Comparison of ENCODE assay signal across 9 cellular contexts in the genomic region with DNA sequence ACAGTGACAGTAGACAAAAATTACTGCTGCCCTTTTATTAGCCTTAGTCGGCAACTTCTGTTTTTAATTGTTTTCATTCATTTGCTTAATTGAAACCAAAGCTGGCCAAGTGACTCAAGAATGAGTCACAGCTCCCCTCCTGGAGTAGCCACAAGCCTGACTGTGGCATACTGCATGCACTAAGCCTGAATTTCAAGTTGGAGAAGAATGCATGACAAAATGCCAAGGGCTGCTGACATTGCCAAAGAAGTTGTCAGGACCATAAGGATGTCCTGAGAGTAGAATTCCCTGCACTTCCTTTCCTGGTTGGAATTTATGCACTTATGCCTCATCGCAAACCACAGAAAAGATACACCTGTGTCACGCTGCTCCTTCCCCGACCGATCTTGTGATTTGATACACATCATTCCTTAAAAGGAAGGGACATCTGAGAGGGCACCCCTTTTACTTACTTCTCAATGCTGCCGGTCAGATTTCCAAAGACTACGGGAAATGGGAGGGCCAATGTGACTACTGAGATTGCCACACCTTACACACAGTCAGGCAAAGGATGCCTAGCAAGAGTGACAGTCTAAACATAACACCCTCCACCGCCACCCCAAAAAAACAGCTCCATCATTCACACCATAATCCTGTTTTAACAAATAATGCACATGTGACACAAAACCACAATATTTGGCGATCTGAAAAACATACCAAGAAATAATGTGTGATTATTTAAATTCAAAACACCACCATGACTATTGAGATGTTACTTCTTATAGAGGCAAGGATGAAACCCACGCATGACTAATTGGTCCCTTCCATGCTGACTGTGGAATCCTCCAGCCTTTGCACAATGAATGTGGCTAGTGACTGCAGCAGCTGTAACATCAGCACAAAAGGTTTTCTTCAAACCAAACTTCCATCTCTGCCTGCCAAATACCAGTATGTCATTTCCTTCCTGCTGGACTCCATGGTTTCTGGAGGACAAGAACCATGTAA. TPM values are rescaled to one million over a fixed set of nuclear protein-coding genes. Genes with fewer than 3 reads are reported as not detected.
DNase-seq lines count a peak whose midpoint lies in the region; ATAC-seq, FAIRE-seq and TF ChIP-seq lines count a peak whose summit lies in the region.
"Had no signal": no experiment of that assay in that cellular context is flagged by ENCODE, and none has a peak within 500 bp of the region (broad histone marks: within the 10 kb centered on the region; RNA-seq: fewer than 3 reads in every experiment).

No MANE protein-coding gene starts in this region.

- peaks cover 0 to 11% (median 7%) of the 10 kb centered on the region in 3 donors for H3K4me1 ChIP-seq in pancreas
- no peaks in the 10 kb centered on the region for H3K4me1 ChIP-seq in Caco-2

- intact Hi-C loops in CD4-positive, alpha-beta T cell (cut with DNase I, micrococcal nuclease): loop anchor here in 1 of 2 experiments (10.0 kb wide), 1 partner anchor 152 kb away; no protein-coding TSS in a partner anchor
- intact Hi-C loops in pancreas (cut with DNase I) (no loop called here), Caco-2 (cut with micrococcal nuclease; ENCODE audit: unreplicated experiment) (no loop called here)

- H3K27ac ChIP-seq in CD4-positive, alpha-beta T cell (ENCODE audit: low read depth, low read length): no peak overlapping the region
- H3K27ac ChIP-seq in pancreas: no peak overlapping the region

- DNase-seq in CD4-positive, alpha-beta T cell: no peak
- DNase-seq in Kasumi-1 (lab: John Stamatoyannopoulos, UW) (peak; percentile 71 to 73), fibroblast of gingiva (ENCODE audit: low read depth) (peak; percentile 97), pancreas (peak in 1 of 6 donors; percentile 12), Caco-2 (no peak)
- peak; percentile 27 for DNase-seq in activated CD4-positive, alpha-beta T cell treated with anti-CD3 and anti-CD28 coated beads, Interleukin-2, amount 10 ng/mL, durations not matched to agents 7 days and 5 days

- no peak overlapping the region for H3K4me3 Mint-ChIP-seq in CD4-positive, alpha-beta T cell
- H3K4me3 Mint-ChIP-seq in activated CD4-positive, alpha-beta T cell treated with anti-CD3 and anti-CD28 coated beads, Interleukin-2, amount 10 ng/mL, durations not matched to agents 7 days and 5 days: no peak overlapping the region
- no peak overlapping the region for H3K4me3 Mint-ChIP-seq in Caco-2 (ENCODE audit: unreplicated experiment)

- peak; percentile 32 for ATAC-seq in CD4-positive, alpha-beta T cell (ENCODE audit: poor library complexity)
- ATAC-seq in GM21619 (IDR thresholded peaks at IDR 0.05; ENCODE audit: unreplicated experiment) (peak; percentile 34), pancreas (peak in 3 of 4 donors; percentile 37 to 73 (median 69)), GM18870 (IDR thresholded peaks at IDR 0.05; ENCODE audit: unreplicated experiment) (no peak)
- ATAC-seq: Panc1 had no signal

- TF ChIP-seq CTCF in CD4-positive, alpha-beta T cell (IDR thresholded peaks at IDR 0.05): no peak
- TF ChIP-seq CTCF in pancreas (IDR thresholded peaks at IDR 0.05) (no peak), Caco-2 (IDR thresholded peaks at IDR 0.05; ENCODE audit: insufficient read depth in 1 of 2, low read depth in 1 of 2, low read length in 1 of 2, severe bottlenecking in 1 of 2, unreplicated experiment in 1 of 2) (no peak)

- no TSS peak for BruUV-seq in Caco-2 (replicated peaks; lab: Mats Ljungman, UMichigan)

- no peak overlapping the region for H3K27ac Mint-ChIP-seq in CD4-positive, alpha-beta T cell
- peak overlapping the region; percentile 20 for H3K27ac Mint-ChIP-seq in activated CD4-positive, alpha-beta T cell treated with anti-CD3 and anti-CD28 coated beads, Interleukin-2, amount 10 ng/mL, durations not matched to agents 7 days and 5 days
- no peak overlapping the region for H3K27ac Mint-ChIP-seq in Caco-2 (ENCODE audit: unreplicated experiment)

- no peak for FAIRE-seq in pancreas (lab: Jason Lieb, UNC)

- H3K4me3 ChIP-seq in pancreas (no peak overlapping the region), Caco-2 (ENCODE audit: low read depth, low read length) (no peak overlapping the region)

- H3K4me1 Mint-ChIP-seq in CD4-positive, alpha-beta T cell (ENCODE audit: low read depth): peaks cover 42% of the 10 kb centered on the region
- peaks cover 36% of the 10 kb centered on the region for H3K4me1 Mint-ChIP-seq in activated CD4-positive, alpha-beta T cell treated with anti-CD3 and anti-CD28 coated beads, Interleukin-2, amount 10 ng/mL, durations not matched to agents 7 days and 5 days
- peaks cover 7% of the 10 kb centered on the region for H3K4me1 Mint-ChIP-seq in Caco-2 (ENCODE audit: low read depth, unreplicated experiment)

- no peaks in the 10 kb centered on the region for H3K36me3 Mint-ChIP-seq in CD4-positive, alpha-beta T cell (ENCODE audit: low read depth)
- H3K36me3 Mint-ChIP-seq in activated CD4-positive, alpha-beta T cell treated with anti-CD3 and anti-CD28 coated beads, Interleukin-2, amount 10 ng/mL, durations not matched to agents 7 days and 5 days (ENCODE audit: low read depth): no peaks in the 10 kb centered on the region
- H3K36me3 Mint-ChIP-seq in Caco-2 (ENCODE audit: insufficient read depth, unreplicated experiment): no peaks in the 10 kb centered on the region

- POLR2A ChIA-PET in CD4-positive, alpha-beta T cell (lab: Charles Lee): no interaction called here
- POLR2A ChIA-PET in activated CD4-positive, alpha-beta T cell treated with anti-CD3 and anti-CD28 coated beads, Interleukin-2, amount 10 ng/mL, durations not matched to agents 7 days and 5 days (lab: Charles Lee): interaction anchor here (0.6 kb wide), 1 partner anchor 104 kb away, joined by 3 read pairs; no protein-coding TSS in a partner anchor
- POLR2A ChIA-PET in Caco-2 (lab: Charles Lee): no interaction called here

- H3K36me3 ChIP-seq in pancreas: no peaks in the 10 kb centered on the region
- no peaks in the 10 kb centered on the region for H3K36me3 ChIP-seq in Caco-2 (ENCODE audit: control insufficient read depth, insufficient read depth, low read length)

- H3K27me3 ChIP-seq in CD4-positive, alpha-beta T cell (ENCODE audit: control insufficient read depth, insufficient read depth, low read length): no peaks in the 10 kb centered on the region
- no peaks in the 10 kb centered on the region for H3K27me3 ChIP-seq in pancreas
- H3K27me3 ChIP-seq in Caco-2 (replicated peaks; ENCODE audit: control insufficient read depth, insufficient read depth, low read length): no peaks in the 10 kb centered on the region

- H3K9me3 ChIP-seq in CD4-positive, alpha-beta T cell (ENCODE audit: control insufficient read depth, low read length): no peaks in the 10 kb centered on the region
- H3K9me3 ChIP-seq in pancreas (no peaks in the 10 kb centered on the region), Caco-2 (no peaks in the 10 kb centered on the region)

- H3K27me3 Mint-ChIP-seq in CD4-positive, alpha-beta T cell: no peaks in the 10 kb centered on the region
- H3K27me3 Mint-ChIP-seq in activated CD4-positive, alpha-beta T cell treated with anti-CD3 and anti-CD28 coated beads, Interleukin-2, amount 10 ng/mL, durations not matched to agents 7 days and 5 days: no peaks in the 10 kb centered on the region
- H3K27me3 Mint-ChIP-seq in Caco-2 (ENCODE audit: insufficient read depth, unreplicated experiment): peaks cover 1% of the 10 kb centered on the region

- H3K9me3 Mint-ChIP-seq in CD4-positive, alpha-beta T cell: no peaks in the 10 kb centered on the region
- H3K9me3 Mint-ChIP-seq in activated CD4-positive, alpha-beta T cell treated with anti-CD3 and anti-CD28 coated beads, Interleukin-2, amount 10 ng/mL, durations not matched to agents 7 days and 5 days: peaks cover 2% of the 10 kb centered on the region
- no peaks in the 10 kb centered on the region for H3K9me3 Mint-ChIP-seq in Caco-2 (ENCODE audit: unreplicated experiment)

- 74 to 76% methylated on average over 10 of the region's 10 CpGs for WGBS in pancreas, 2 donors

- CTCF ChIA-PET in CD4-positive, alpha-beta T cell (lab: Charles Lee): no interaction called here
- CTCF ChIA-PET in activated CD4-positive, alpha-beta T cell treated with anti-CD3 and anti-CD28 coated beads, Interleukin-2, amount 10 ng/mL, durations not matched to agents 7 days and 5 days (lab: Charles Lee): no interaction called here
- CTCF ChIA-PET in Caco-2 (lab: Charles Lee): no interaction called here

RNA-seq across cellular contexts. Expression of a gene that starts 28.2 kb away (rescaled TPM):
- 1 to 10 TPM; 5.5 to 5.6 TPM for total RNA-seq in CD4-positive, alpha-beta T cell
- total RNA-seq in activated CD4-positive, alpha-beta T cell treated with anti-CD3 and anti-CD28 coated beads, Interleukin-2, amount 10 ng/mL, durations not matched to agents 7 days and 5 days: 1 to 10 TPM; 1.2 to 1.3 TPM
- total RNA-seq in pancreas (10 to 100 TPM; 10.5 to 21.4 (median 14.4) TPM), Caco-2 (2022) (0.57 and 0.93 TPM in 2 replicates)
- polyA plus RNA-seq in pancreas: 10 to 100 TPM in 1 of 2 donors, 1 to 10 TPM in 1; 7.1 to 11.5 TPM

Comparison
In these comparisons a context has a peak if more than half of its experiments do, and no peak if none do; other contexts are left out.
1. DNase-seq: peak in Kasumi-1 (2 of 2), activated CD4-positive, alpha-beta T cell treated with anti-CD3 and anti-CD28 coated beads, Interleukin-2, amount 10 ng/mL, durations not matched to agents 7 days and 5 days (single experiment) and fibroblast of gingiva (single experiment); none in CD4-positive, alpha-beta T cell (0 of 10) and Caco-2 (0 of 2).